In genomic region chr12:106138646-106139421, GRCh38 we compare ENCODE assay signal across 8 cellular contexts. TPM values are rescaled to one million over a fixed set of nuclear protein-coding genes. Genes with fewer than 3 reads are reported as not detected.
DNase-seq lines count a peak whose midpoint lies in the region; ATAC-seq and TF ChIP-seq lines count a peak whose summit lies in the region.

Gene NUAK1, minus strand, starts transcription at chr12:106138954. Its CDS starts 301 bp downstream, at chr12:106138653.

- H2BK120ac ChIP-seq in trophoblast cell (ENCODE audit: insufficient read depth, low read length, poor library complexity) = peak within 1 kb of the TSS; percentile 99

- H3K27me3 ChIP-seq in ascending aorta (no peaks in the 10 kb centered on the region), right atrium auricular region (no peaks in the 10 kb centered on the region), trophoblast cell (ENCODE audit: insufficient read depth, low read length) (no peaks in the 10 kb centered on the region)

- H2BK5ac ChIP-seq in trophoblast cell (ENCODE audit: low read depth, low read length, poor library complexity) = peak within 1 kb of the TSS; percentile 100

- ATAC-seq in HG03097 (IDR thresholded peaks at IDR 0.05; ENCODE audit: low FRiP score, unreplicated experiment) = no peak

- H3K4ac ChIP-seq in trophoblast cell (ENCODE audit: low read depth, low read length) = peak within 1 kb of the TSS; percentile 100

- H4K12ac ChIP-seq in trophoblast cell (ENCODE audit: low read depth, low read length) = peak within 1 kb of the TSS; percentile 81

- intact Hi-C loops in ascending aorta (cut with DNase I) = loop anchor here (5.0 kb wide), 6 partner anchors 62 to 577 kb away; no protein-coding TSS in a partner anchor

- peak within 1 kb of the TSS; percentile 85 for H2AK5ac ChIP-seq in trophoblast cell (ENCODE audit: low read length)

- peak within 1 kb of the TSS; percentile 99 for H3K14ac ChIP-seq in trophoblast cell (ENCODE audit: low read length)

- no peaks in the 10 kb centered on the region for H3K9me3 ChIP-seq in ascending aorta
- H3K9me3 ChIP-seq in right atrium auricular region = no peaks in the 10 kb centered on the region
- H3K9me3 ChIP-seq in trophoblast cell (ENCODE audit: insufficient read depth, low read depth, low read length) = no peaks in the 10 kb centered on the region

- peak within 1 kb of the TSS; percentile 91 for H3K4me2 ChIP-seq in trophoblast cell (ENCODE audit: low read length)

- H4K91ac ChIP-seq in trophoblast cell (ENCODE audit: low read depth, low read length) = peak within 1 kb of the TSS; percentile 99

- peaks cover 48% of the 10 kb centered on the region for H3K79me1 ChIP-seq in trophoblast cell (ENCODE audit: low read length)

- peak within 1 kb of the TSS; percentile 99 for H3K9ac ChIP-seq in trophoblast cell (ENCODE audit: low read length)

- H4K8ac ChIP-seq in trophoblast cell (ENCODE audit: low read depth, low read length) = peak within 1 kb of the TSS; percentile 95

- no peak within 1 kb of the TSS for H3K23ac ChIP-seq in trophoblast cell (ENCODE audit: low read length)

- peaks cover 50% of the 10 kb centered on the region for H3K79me2 ChIP-seq in trophoblast cell (ENCODE audit: control insufficient read depth, insufficient read depth, low read length, poor library complexity)

- H3K36me3 ChIP-seq in ascending aorta = no peaks in the 10 kb centered on the region
- no peaks in the 10 kb centered on the region for H3K36me3 ChIP-seq in right atrium auricular region
- peaks cover 2 to 5% of the 10 kb centered on the region in 2 experiments for H3K36me3 ChIP-seq in trophoblast cell (ENCODE audit: control insufficient read depth in 1 of 2, insufficient read depth in 2 of 2, low read length in 2 of 2)

- H2BK12ac ChIP-seq in trophoblast cell (ENCODE audit: low read length) = peak within 1 kb of the TSS; percentile 95

- whole genome bisulfite sequencing in trophoblast cell (ENCODE audit: extremely low coverage, insufficient coverage, insufficient read length) = no CpG with 5 or more reads among the region's 103 CpGs

- H3K4me3 ChIP-seq in ascending aorta (peak within 1 kb of the TSS; percentile 87 to 95), right atrium auricular region (peak within 1 kb of the TSS; percentile 87 to 94), trophoblast cell (ENCODE audit: low read depth, low read length) (peak within 1 kb of the TSS; percentile 98)

- H3K4me1 ChIP-seq in ascending aorta (peaks cover 5 to 37% of the 10 kb centered on the region in 2 donors), right atrium auricular region (peaks cover 0 to 62% of the 10 kb centered on the region in 2 donors), trophoblast cell (ENCODE audit: control insufficient read depth in 1 of 2, insufficient read depth in 2 of 2, low read length in 2 of 2) (peaks cover 7 to 17% of the 10 kb centered on the region in 2 experiments)

- peak within 1 kb of the TSS; percentile 100 for H3K18ac ChIP-seq in trophoblast cell (ENCODE audit: low read length)

- peak within 1 kb of the TSS; percentile 98 to 99 for H3K27ac ChIP-seq in ascending aorta
- H3K27ac ChIP-seq in right atrium auricular region = peak within 1 kb of the TSS; percentile 94 to 95
- peak within 1 kb of the TSS; percentile 100 for H3K27ac ChIP-seq in trophoblast cell (ENCODE audit: low read depth, low read length)

- peak; percentile 3 for DNase-seq in stimulated activated CD4-positive, alpha-beta T cell treated with anti-CD3 and anti-CD28 coated beads, Interleukin-12 subunit alpha, Interleukin-12 subunit beta, amount 100 ng/mL, for 4 hours
- DNase-seq in stimulated activated CD4-positive, alpha-beta T cell treated with anti-CD3 and anti-CD28 coated beads, Interleukin-1b, Interleukin-23, amount 100 ng/mL, for 48 hours = no peak
- DNase-seq in NCI-H510A (lab: John Stamatoyannopoulos, UW) = peak; percentile 35
- peak in 1 of 2 donors; percentile 79 for DNase-seq in ascending aorta (ENCODE audit: low spot score in 2 of 2)
- DNase-seq in right atrium auricular region (ENCODE audit: low spot score) = peak; percentile 73
- DNase-seq in trophoblast cell = peak in 1 of 2 donors; percentile 63
- DNase-seq in NCI-H446 treated with DMSO at 0.1 percent for 48 hours (lab: John Stamatoyannopoulos, UW) = no peak

- TF ChIP-seq CTCF in ascending aorta (IDR thresholded peaks at IDR 0.05) (peak in 1 of 3 experiments; percentile 12), right atrium auricular region (IDR thresholded peaks at IDR 0.05) (peak in 1 of 2 donors; percentile 25)

- peak within 1 kb of the TSS; percentile 94 for H2AFZ ChIP-seq in trophoblast cell (ENCODE audit: insufficient read depth, low read length, poor library complexity)

RNA-seq across cellular contexts. Expression of gene NUAK1, which starts in this region (rescaled TPM):
- total RNA-seq in ascending aorta (29.7 TPM), right atrium auricular region (10 to 100 TPM; 16.9 to 30.1 TPM)
- polyA plus RNA-seq in trophoblast cell (2013) = 34.0 and 34.8 TPM in 2 replicates

Comparison
In these comparisons a context has a peak if more than half of its experiments do, and no peak if none do; other contexts are left out.
1. DNase-seq: peak in stimulated activated CD4-positive, alpha-beta T cell treated with anti-CD3 and anti-CD28 coated beads, Interleukin-12 subunit alpha, Interleukin-12 subunit beta, amount 100 ng/mL, for 4 hours (single experiment), NCI-H510A (single experiment) and right atrium auricular region (single experiment); none in stimulated activated CD4-positive, alpha-beta T cell treated with anti-CD3 and anti-CD28 coated beads, Interleukin-1b, Interleukin-23, amount 100 ng/mL, for 48 hours (single experiment) and NCI-H446 treated with DMSO at 0.1 percent for 48 hours (single experiment).
2. Peak in every context shown above with its lines, with median percentiles within 50 percentile points of each other: H3K27ac ChIP-seq and H3K4me3 ChIP-seq.